8 cellular contexts compared by ENCODE assay signal in the genomic region with DNA sequence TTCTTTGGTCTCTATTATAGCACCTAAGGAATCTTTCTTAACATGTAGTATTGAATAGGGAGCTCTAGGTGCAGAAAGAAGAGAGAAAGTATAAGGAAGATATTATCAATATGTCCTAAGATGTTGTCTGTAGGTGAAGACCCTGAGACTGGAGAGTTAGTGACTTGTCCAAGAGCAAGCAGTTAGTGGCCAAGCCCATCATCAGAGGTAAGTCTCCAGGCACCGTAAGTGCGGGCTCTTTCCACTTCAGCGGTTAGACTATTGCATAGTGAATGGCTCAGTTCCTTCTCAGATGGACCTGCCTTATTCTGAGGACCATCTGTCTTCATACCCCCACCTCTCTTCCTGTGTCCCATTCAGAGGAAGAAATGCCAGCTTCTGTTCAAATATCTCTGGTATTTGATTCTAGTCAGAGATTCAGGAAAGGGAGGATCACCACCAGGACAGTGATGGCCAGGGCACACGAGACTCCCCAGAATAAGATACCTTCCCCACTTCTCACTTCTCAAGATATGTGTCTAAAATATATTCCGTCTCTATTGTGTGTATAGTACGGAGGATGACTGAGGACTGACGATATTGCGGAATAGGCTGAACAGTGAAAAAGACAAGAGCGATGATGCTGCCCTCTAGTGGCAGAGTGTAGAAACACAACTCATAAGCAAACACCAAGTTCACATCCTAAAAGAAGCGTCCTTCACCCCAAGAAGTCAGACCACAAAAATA. TPM values are rescaled to one million over a fixed set of nuclear protein-coding genes. Genes with fewer than 3 reads are reported as not detected.
DNase-seq lines count a peak whose midpoint lies in the region; ATAC-seq and FAIRE-seq lines count a peak whose summit lies in the region.

No MANE protein-coding gene starts in this region.

- H3K4me3 ChIP-seq in duodenal mucosa (ENCODE audit: low read depth in 1 of 2, low read length in 2 of 2), result peak overlapping the region; percentile 2 to 18

- FAIRE-seq in GM19239 (lab: Jason Lieb, UNC), result peak; percentile 94

- no peaks in the 10 kb centered on the region for H3K27me3 ChIP-seq in duodenal mucosa (ENCODE audit: control insufficient read depth in 1 of 2, insufficient read depth in 2 of 2, low read length in 2 of 2)

- peaks cover 5 to 15% of the 10 kb centered on the region in 2 donors for H3K4me1 ChIP-seq in duodenal mucosa (ENCODE audit: control insufficient read depth in 1 of 2, insufficient read depth in 2 of 2, low read length in 2 of 2)

- no peaks in the 10 kb centered on the region for H3K9me3 ChIP-seq in duodenal mucosa (ENCODE audit: control insufficient read depth in 1 of 2, low read length in 2 of 2)

- ATAC-seq in HG03469 (IDR thresholded peaks at IDR 0.05; ENCODE audit: unreplicated experiment), result peak; percentile 74

- no peak overlapping the region for H3K27ac ChIP-seq in duodenal mucosa (ENCODE audit: low read depth, low read length)

- H3K9ac ChIP-seq in duodenal mucosa (ENCODE audit: low read depth in 1 of 2, low read length in 2 of 2), result no peak overlapping the region

- DNase-seq in CD1c-positive myeloid dendritic cell (ENCODE audit: extremely low spot score) (peak; percentile 81), GM19239 (ENCODE audit: insufficient read length, low spot score) (peak; percentile 52), NCI-H510A (lab: John Stamatoyannopoulos, UW) (peak; percentile 1), lung microvascular endothelial cell (ENCODE audit: low read depth in 2 of 2) (peak; percentile 75 to 82)
- peak; percentile 51 for DNase-seq in activated CD4-positive, alpha-beta T cell treated with anti-CD3 and anti-CD28 coated beads, Interleukin-2, amount 50 U/mL, for 1 hour
- DNase-seq in stimulated activated CD8-positive, alpha-beta memory T cell treated with anti-CD3 and anti-CD28 coated beads, Interleukin-4, amount 100 ng/mL, for 4 hours (ENCODE audit: low read depth in 2 of 2, low spot score in 1 of 2), result peak; percentile 21

- no peaks in the 10 kb centered on the region for H3K36me3 ChIP-seq in duodenal mucosa (ENCODE audit: control insufficient read depth in 1 of 2, insufficient read depth in 2 of 2, low read length in 2 of 2)

RNA-seq across cellular contexts. Expression of gene ADGRG7, which starts 19.1 kb away (rescaled TPM):
- total RNA-seq in lung microvascular endothelial cell, result not detected in 2 replicates

Comparison
In these comparisons a context has a peak if more than half of its experiments do, and no peak if none do; other contexts are left out.
1. DNase-seq: peak in every context shown above with its lines; median percentile 81 in CD1c-positive myeloid dendritic cell; 78 in lung microvascular endothelial cell; 52 in GM19239; 51 in activated CD4-positive, alpha-beta T cell treated with anti-CD3 and anti-CD28 coated beads, Interleukin-2, amount 50 U/mL, for 1 hour; 21 in stimulated activated CD8-positive, alpha-beta memory T cell treated with anti-CD3 and anti-CD28 coated beads, Interleukin-4, amount 100 ng/mL, for 4 hours; 1 in NCI-H510A.